14 cellular contexts compared by ENCODE assay signal in genomic region chr2:77831878-77832277, GRCh38.
"Had no signal": no experiment of that assay in that cellular context is flagged by ENCODE, and none has a peak within 500 bp of the region (broad histone marks: within the 10 kb centered on the region; RNA-seq: fewer than 3 reads in every experiment).

No MANE protein-coding gene starts in this region.

- DNase-seq: colonic mucosa; dermis blood vessel endothelial cell; erythroblast; foreskin keratinocyte; left colon; mucosa of descending colon; naive thymus-derived CD8-positive, alpha-beta T cell; posterior cingulate gyrus; right cardiac atrium; stimulated activated CD4-positive, alpha-beta T cell treated with anti-CD3 and anti-CD28 coated beads, Interleukin-4, amount 100 ng/mL, for 1 hour; tibial artery; upper lobe of right lung had no signal

- H3K4me3 ChIP-seq: colonic mucosa, mucosa of descending colon, tibial artery, upper lobe of right lung had no signal

- H3K36me3 ChIP-seq: colonic mucosa, neutrophil, tibial artery, upper lobe of right lung had no signal

- H3K27me3 ChIP-seq: colonic mucosa, foreskin keratinocyte, neutrophil, tibial artery, upper lobe of right lung had no signal

- H3K27ac ChIP-seq: colonic mucosa, foreskin keratinocyte, neutrophil, tibial artery, upper lobe of right lung had no signal

- H3K4me1 ChIP-seq: colonic mucosa, foreskin keratinocyte, tibial artery, upper lobe of right lung had no signal

- H3K9me3 ChIP-seq: colonic mucosa, neutrophil, upper lobe of right lung had no signal

- ATAC-seq: foreskin keratinocyte; left colon; mucosa of descending colon; naive thymus-derived CD8-positive, alpha-beta T cell; right cardiac atrium; stimulated activated memory B cell treated with anti-CD40 and anti-IgM and Interleukin-4, amounts not matched to agents 10 μg/mL and 1 μg/mL and 100 μg/mL, for 72 hours; upper lobe of right lung had no signal
